Comparison of ENCODE assay signal across 10 cellular contexts in genomic region chr1:147771216-147772125, GRCh38. TPM values are rescaled to one million over a fixed set of nuclear protein-coding genes. Genes with fewer than 3 reads are reported as not detected.
DNase-seq lines count a peak whose midpoint lies in the region; ATAC-seq and TF ChIP-seq lines count a peak whose summit lies in the region.
"Had no signal": no experiment of that assay in that cellular context is flagged by ENCODE, and none has a peak within 500 bp of the region (broad histone marks: within the 10 kb centered on the region; RNA-seq: fewer than 3 reads in every experiment).

No MANE protein-coding gene starts in this region.

- H3K36me3 ChIP-seq in mammary epithelial cell (ENCODE audit: insufficient read depth, low read length) (no peaks in the 10 kb centered on the region), breast epithelium (no peaks in the 10 kb centered on the region), ascending aorta (no peaks in the 10 kb centered on the region), uterus (no peaks in the 10 kb centered on the region)
- H3K36me3 ChIP-seq: WERI-Rb-1 had no signal

- CTCF ChIA-PET in mammary epithelial cell (lab: Charles Lee; ENCODE audit: low non-redundant PET), result no interaction called here

- H3K27me3 ChIP-seq in mammary epithelial cell (ENCODE audit: insufficient read depth, low read length) (no peaks in the 10 kb centered on the region), breast epithelium (no peaks in the 10 kb centered on the region), ascending aorta (no peaks in the 10 kb centered on the region), uterus (no peaks in the 10 kb centered on the region)

- H3K4me3 ChIP-seq in mammary epithelial cell (replicated peaks in 1 of 3; ENCODE audit: insufficient read depth in 1 of 3, low read depth in 2 of 3, low read length in 3 of 3) (no peak overlapping the region), breast epithelium (peak overlapping the region in 1 of 3 donors; percentile 35), ascending aorta (peak overlapping the region; percentile 44 to 56), uterus (no peak overlapping the region)

- 64% methylated on average over 8 of the region's 10 CpGs for WGBS in mammary epithelial cell (ENCODE audit: low coverage, missing lambda C conversion rate)

- H3K4me2 ChIP-seq in mammary epithelial cell (ENCODE audit: insufficient read depth, low read depth, low read length), result no peak overlapping the region

- no peak for ATAC-seq in left lobe of liver
- ATAC-seq in HG03460 (IDR thresholded peaks at IDR 0.05; ENCODE audit: unreplicated experiment), result no peak
- no peak for ATAC-seq in HG03378 (IDR thresholded peaks at IDR 0.05; ENCODE audit: unreplicated experiment)

- no TSS peak for BruUV-seq in mammary epithelial cell (replicated peaks; lab: Mats Ljungman, UMichigan)

- H3K9me3 ChIP-seq in mammary epithelial cell (replicated peaks; ENCODE audit: insufficient read depth, low read length), result no peaks in the 10 kb centered on the region
- no peaks in the 10 kb centered on the region for H3K9me3 ChIP-seq in breast epithelium
- no peaks in the 10 kb centered on the region for H3K9me3 ChIP-seq in ascending aorta
- H3K9me3 ChIP-seq in uterus, result no peaks in the 10 kb centered on the region

- intact Hi-C loops in mammary epithelial cell (cut with micrococcal nuclease) (loop anchor here (1.0 kb wide), 1 partner anchor 10 kb away; no protein-coding TSS in a partner anchor), breast epithelium (cut with DNase I; ENCODE audit: low total_unique reads) (no loop called here), ascending aorta (cut with DNase I) (loop anchor here (2.0 to 5.0 kb wide), 4 partner anchors 17 to 229 kb away; partner anchors contain the start of genes ACP6 and BCL9), uterus (cut with DNase I; ENCODE audit: low total_unique reads) (no loop called here)

- H3K4me1 ChIP-seq in mammary epithelial cell (ENCODE audit: insufficient read depth, low read length) (peaks cover 4% of the 10 kb centered on the region), breast epithelium (no peaks in the 10 kb centered on the region), ascending aorta (peaks cover 26 to 52% of the 10 kb centered on the region in 2 donors), uterus (peaks cover 0 to 14% of the 10 kb centered on the region in 2 donors)

- TF ChIP-seq POLR2A in breast epithelium (IDR thresholded peaks at IDR 0.05) (no peak), uterus (IDR thresholded peaks at IDR 0.05) (no peak)

- DNase-seq in mammary epithelial cell (peak; percentile 72), breast epithelium (ENCODE audit: low spot score in 2 of 2) (no peak), ascending aorta (ENCODE audit: low spot score in 2 of 2) (peak; percentile 51 to 91), kidney glomerular epithelial cell (lab: John Stamatoyannopoulos, UW) (peak; percentile 14), uterus (peak; percentile 27 to 42), left lobe of liver (ENCODE audit: low spot score) (no peak)
- DNase-seq: Kasumi-1, WERI-Rb-1 had no signal

- dilution Hi-C loops in mammary epithelial cell (cut with HindIII; ENCODE audit: low sequenced_read_pairs), result no loop called here

- in situ Hi-C loops in mammary epithelial cell (cut with MboI; ENCODE audit: low sequenced_read_pairs in 2 of 2), result no loop called here

- no peaks in the 10 kb centered on the region for H4K20me1 ChIP-seq in mammary epithelial cell (ENCODE audit: insufficient read depth, low read length)

- no peak overlapping the region for H2AFZ ChIP-seq in mammary epithelial cell (ENCODE audit: low read depth, low read length)

- no peak for TF ChIP-seq CTCF in mammary epithelial cell (conservative IDR thresholded peaks at IDR 0.05 in 1 of 2, IDR thresholded peaks at IDR 0.05 in 1 of 2; ENCODE audit: extremely low read depth in 1 of 2, insufficient read depth in 1 of 2, low read depth in 1 of 2, low read length in 2 of 2)
- no peak for TF ChIP-seq CTCF in breast epithelium (IDR thresholded peaks at IDR 0.05)
- TF ChIP-seq CTCF in ascending aorta (IDR thresholded peaks at IDR 0.05), result no peak
- TF ChIP-seq CTCF in uterus (IDR thresholded peaks at IDR 0.05), result no peak

- H3K27ac ChIP-seq in mammary epithelial cell (ENCODE audit: insufficient read depth, low read depth, low read length) (no peak overlapping the region), breast epithelium (peak overlapping the region in 1 of 2 donors; percentile 69), ascending aorta (peak overlapping the region; percentile 91 to 94), uterus (peak overlapping the region; percentile 31 to 58)
- H3K27ac ChIP-seq: WERI-Rb-1 had no signal

- no peak overlapping the region for H3K9ac ChIP-seq in mammary epithelial cell (ENCODE audit: insufficient read depth, low read length)

- H3K79me2 ChIP-seq in mammary epithelial cell (ENCODE audit: insufficient read depth, low read length), result no peaks in the 10 kb centered on the region

RNA-seq across cellular contexts. Expression of gene GJA5, which starts 11.1 kb away (rescaled TPM):
- total RNA-seq in mammary epithelial cell, result 100 to 1,000 TPM in 1 of 2 donors, 10 to 100 TPM in 1; 17.0 to 255 TPM
- 27.4 TPM for polyA plus RNA-seq in mammary epithelial cell
- polyA minus RNA-seq in mammary epithelial cell, result 17.0 TPM
- total RNA-seq in breast epithelium, result 10 to 100 TPM in 1 of 3 donors, 1 to 10 TPM in 2; 3.7 to 34.1 (median 4.2) TPM
- total RNA-seq in ascending aorta, result 49.7 TPM
- 10 to 100 TPM in 3 of 4 donors, 1 to 10 TPM in 1; 10.0 to 24.5 (median 15.1) TPM for total RNA-seq in uterus
- 1.1 TPM for total RNA-seq in left lobe of liver

Comparison
In these comparisons a context has a peak if more than half of its experiments do, and no peak if none do; other contexts are left out.
1. DNase-seq: peak in mammary epithelial cell (single experiment), ascending aorta (2 of 2), kidney glomerular epithelial cell (single experiment) and uterus (2 of 2); none in breast epithelium (0 of 2) and left lobe of liver (single experiment).
2. intact Hi-C loops: an anchor here in mammary epithelial cell (1.0 kb wide) and ascending aorta (2.0 to 5.0 kb wide); none called in breast epithelium and uterus.
3. H3K4me3 ChIP-seq: peak in ascending aorta (2 of 2); none in mammary epithelial cell (0 of 3) and uterus (0 of 2).